ENCODE assay signal across 8 cellular contexts in genomic region chr9:137276757-137277328, GRCh38. TPM values are rescaled to one million over a fixed set of nuclear protein-coding genes. Genes with fewer than 3 reads are reported as not detected.
A peak's percentile ranks its signal among the peaks of the same experiment; 100 is the strongest.
DNase-seq lines count a peak whose midpoint lies in the region; ATAC-seq and TF ChIP-seq lines count a peak whose summit lies in the region.

No MANE protein-coding gene starts in this region.

- no peak for TF ChIP-seq CTCF in brain microvascular endothelial cell (IDR thresholded peaks at IDR 0.05; ENCODE audit: low read depth, low read length, missing control alignments)
- TF ChIP-seq CTCF in kidney epithelial cell (IDR thresholded peaks at IDR 0.05; ENCODE audit: insufficient read depth, low read length, poor library complexity, severe bottlenecking), result no peak

- ATAC-seq in GM21825 (IDR thresholded peaks at IDR 0.05; ENCODE audit: unreplicated experiment), result no peak

- H3K27me3 ChIP-seq in brain microvascular endothelial cell (replicated peaks), result no peaks in the 10 kb centered on the region
- H3K27me3 ChIP-seq in kidney epithelial cell (ENCODE audit: control insufficient read depth, insufficient read depth, low read length), result no peaks in the 10 kb centered on the region

- H3K4me3 ChIP-seq in brain microvascular endothelial cell (ENCODE audit: low read depth, low read length) (peak overlapping the region; percentile 63), kidney epithelial cell (ENCODE audit: low read depth, low read length) (peak overlapping the region; percentile 61)

- peak; percentile 59 for DNase-seq in Daoy (ENCODE audit: low read depth)
- DNase-seq in MV-4-11 (lab: John Stamatoyannopoulos, UW), result peak; percentile 67
- no peak for DNase-seq in brain microvascular endothelial cell
- DNase-seq in kidney epithelial cell (ENCODE audit: low read depth), result no peak
- peak in 6 of 49 donors; percentile 12 to 42 (median 30) for DNase-seq in substantia nigra (lab: John Stamatoyannopoulos, UW)
- DNase-seq in NCI-H1417 (lab: John Stamatoyannopoulos, UW), result no peak
- DNase-seq in COR-L47 (lab: John Stamatoyannopoulos, UW), result no peak

- H3K27ac ChIP-seq in brain microvascular endothelial cell, result no peak overlapping the region
- peak overlapping the region; percentile 59 for H3K27ac ChIP-seq in substantia nigra (ENCODE audit: low read depth, low read length, poor library complexity, severe bottlenecking)

- in situ Hi-C loops in brain microvascular endothelial cell (cut with HindIII; ENCODE audit: low pct_ligation_motif_present, low sequenced_read_pairs), result no loop called here

- peaks cover 28% of the 10 kb centered on the region for H3K36me3 ChIP-seq in brain microvascular endothelial cell (replicated peaks)
- H3K36me3 ChIP-seq in kidney epithelial cell (ENCODE audit: control insufficient read depth, insufficient read depth, low read length), result peaks cover 1% of the 10 kb centered on the region

RNA-seq across cellular contexts. Expression of gene TOR4A, which starts 0.7 kb away (rescaled TPM):
- 13.4 and 18.7 TPM in 2 replicates for total RNA-seq in Daoy (2014; rRNA removed; shearing (Covaris generic))
- total RNA-seq in kidney epithelial cell, result 33.5 and 50.3 TPM in 2 replicates

RNA-seq across cellular contexts. Expression of gene NELFB, which starts 21.7 kb away (rescaled TPM):
- total RNA-seq in Daoy (2014; rRNA removed; shearing (Covaris generic)), result 62.2 and 74.7 TPM in 2 replicates
- total RNA-seq in kidney epithelial cell, result 47.3 and 67.0 TPM in 2 replicates

RNA-seq across cellular contexts. Expression of gene NRARP, which starts 25.2 kb away (rescaled TPM):
- total RNA-seq in Daoy (2014; rRNA removed; shearing (Covaris generic)), result 3.5 and 10.0 TPM in 2 replicates
- 8.4 and 11.4 TPM in 2 replicates for total RNA-seq in kidney epithelial cell

RNA-seq across cellular contexts. Expression of gene STPG3, which starts 25.8 kb away (rescaled TPM):
- not detected in 2 replicates for total RNA-seq in Daoy (2014; rRNA removed; shearing (Covaris generic))
- total RNA-seq in kidney epithelial cell, result not detected in 2 replicates

RNA-seq across cellular contexts. Expression of gene TUBB4B, which starts 35.8 kb away (rescaled TPM):
- 294 and 321 TPM in 2 replicates for total RNA-seq in Daoy (2014; rRNA removed; shearing (Covaris generic))
- total RNA-seq in kidney epithelial cell, result 262 and 275 TPM in 2 replicates

Comparison
In these comparisons a context has a peak if more than half of its experiments do, and no peak if none do; other contexts are left out.
1. DNase-seq: peak in Daoy (single experiment) and MV-4-11 (single experiment); none in brain microvascular endothelial cell (single experiment), kidney epithelial cell (single experiment), NCI-H1417 (0 of 3) and COR-L47 (single experiment).